19 cellular contexts compared by ENCODE assay signal in the genomic region with DNA sequence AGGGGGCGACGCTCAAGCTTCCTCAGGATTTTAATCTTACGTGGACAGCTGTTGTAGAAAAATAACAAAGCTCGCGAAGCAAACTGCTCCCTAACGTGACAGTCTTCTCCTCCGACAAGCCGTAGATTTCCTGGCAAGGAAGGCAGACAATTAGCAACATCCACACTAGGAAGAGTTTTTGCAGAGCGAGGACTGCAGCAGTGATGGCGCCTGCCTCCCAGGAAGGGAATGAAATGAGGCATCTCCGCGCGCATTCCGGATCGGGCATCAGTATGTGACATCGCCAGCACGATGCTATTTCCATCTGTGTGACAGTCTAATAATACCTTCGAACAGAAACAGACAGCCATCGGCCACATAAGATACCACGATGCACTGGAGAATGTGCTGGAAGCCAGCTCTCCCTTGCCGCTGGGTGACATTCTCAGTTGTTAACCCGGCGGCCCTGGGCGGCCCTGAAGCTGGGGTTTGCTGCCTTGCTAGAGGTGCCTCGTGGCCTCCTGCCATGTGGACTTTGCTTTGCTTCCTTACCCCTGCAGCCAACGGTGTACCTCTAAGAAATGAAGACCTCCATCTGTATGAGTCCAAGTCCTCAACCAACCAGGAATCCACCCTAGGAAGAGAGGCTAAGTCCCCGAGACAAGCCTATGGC.
A peak's percentile ranks its signal among the peaks of the same experiment; 100 is the strongest.
DNase-seq lines count a peak whose midpoint lies in the region; ATAC-seq, FAIRE-seq and TF ChIP-seq lines count a peak whose summit lies in the region.
"Had no signal": no experiment of that assay in that cellular context is flagged by ENCODE, and none has a peak within 500 bp of the region (broad histone marks: within the 10 kb centered on the region; RNA-seq: fewer than 3 reads in every experiment).

No MANE protein-coding gene starts in this region.

- H4K5ac ChIP-seq in IMR-90 (ENCODE audit: low read depth, low read length) (no peak overlapping the region), H9 (ENCODE audit: insufficient read length, low read depth, low read length) (no peak overlapping the region)

- H4K20me1 ChIP-seq in BLaER1 (0 out of 2 replicates have a peak, but pooled peaks cover 14% of the 10 kb centered on the region), IMR-90 (ENCODE audit: insufficient read depth, low read length) (no peaks in the 10 kb centered on the region), K562 (replicated peaks; ENCODE audit: control insufficient read depth, insufficient read depth, low read length) (no peaks in the 10 kb centered on the region), neural cell (ENCODE audit: insufficient read depth) (no peaks in the 10 kb centered on the region), H9 (ENCODE audit: control insufficient read depth, insufficient read depth, insufficient read length) (no peaks in the 10 kb centered on the region)

- H3K79me1 ChIP-seq in IMR-90 (ENCODE audit: low read depth in 1 of 2, low read length in 2 of 2) (no peaks in the 10 kb centered on the region), H9 (ENCODE audit: insufficient read depth, low read depth, low read length, poor library complexity, severe bottlenecking) (no peaks in the 10 kb centered on the region)

- H2AFZ ChIP-seq in IMR-90 (replicated peaks; ENCODE audit: low read length, poor library complexity) (peak overlapping the region; percentile 49), K562 (ENCODE audit: low read depth, low read length) (peak overlapping the region; percentile 32; the same call in 1 of the 2 replicates), neural cell (ENCODE audit: low read depth, low read length) (no peak overlapping the region), H9 (ENCODE audit: low read length) (no peak overlapping the region)
- H2AFZ ChIP-seq: GM23248 had no signal

- H3K27me3 Mint-ChIP-seq in H9 (ENCODE audit: low read depth), result peaks cover 17% of the 10 kb centered on the region

- TF ChIP-seq POLR2A in IMR-90 (IDR thresholded peaks at IDR 0.05; ENCODE audit: low read depth, low read length) (no peak), K562 (conservative IDR thresholded peaks at IDR 0.05) (no peak)

- BruUV-seq in IMR-90 (replicated peaks; lab: Mats Ljungman, UMichigan) (no TSS peak), K562 (replicated peaks; lab: Mats Ljungman, UMichigan) (no TSS peak)

- H4K8ac ChIP-seq in IMR-90 (ENCODE audit: low read depth in 2 of 2, low read length in 2 of 2), result no peak overlapping the region
- H4K8ac ChIP-seq in H9 (replicated peaks; ENCODE audit: insufficient read length, low read depth, low read length), result no peak overlapping the region

- H3K36me3 ChIP-seq in BLaER1, result no peaks in the 10 kb centered on the region
- no peaks in the 10 kb centered on the region for H3K36me3 ChIP-seq in IMR-90 (ENCODE audit: control insufficient read depth, insufficient read depth, low read length)
- no peaks in the 10 kb centered on the region for H3K36me3 ChIP-seq in K562 (ENCODE audit: control insufficient read depth, insufficient read depth, low read length)
- H3K36me3 ChIP-seq in neural cell (ENCODE audit: insufficient read depth, low read length), result no peaks in the 10 kb centered on the region

- peaks cover 38% of the 10 kb centered on the region for H3K4me1 ChIP-seq in BLaER1
- peaks cover 2% of the 10 kb centered on the region for H3K4me1 ChIP-seq in IMR-90 (ENCODE audit: control insufficient read depth, insufficient read depth, low read length)
- H3K4me1 ChIP-seq in K562 (replicated peaks in 1 of 2; ENCODE audit: control insufficient read depth in 2 of 2, insufficient read depth in 2 of 2, low read length in 2 of 2), result no peaks in the 10 kb centered on the region; a peak in 2 of 5 replicates
- no peaks in the 10 kb centered on the region for H3K4me1 ChIP-seq in H9 (ENCODE audit: insufficient read depth, low read length)
- H3K4me1 ChIP-seq: Caco-2 had no signal

- H3K4me1 Mint-ChIP-seq in H9, result peaks cover 0 to 2% of the 10 kb centered on the region in 2 experiments; a peak in 2 of 4 replicates

- H4K91ac ChIP-seq in IMR-90 (ENCODE audit: insufficient read depth, low read depth, low read length), result no peak overlapping the region
- H4K91ac ChIP-seq in H9 (ENCODE audit: insufficient read length, low read depth, low read length), result no peak overlapping the region

- no peak overlapping the region for H2BK120ac ChIP-seq in IMR-90 (ENCODE audit: low read depth, low read length)
- no peak overlapping the region for H2BK120ac ChIP-seq in H9 (ENCODE audit: low read depth, low read length, poor library complexity, severe bottlenecking)

- dilution Hi-C loops in IMR-90 (cut with HindIII; ENCODE audit: low sequenced_read_pairs, unreplicated experiment), result no loop called here

- H3K4ac ChIP-seq in IMR-90 (ENCODE audit: low read depth, low read length), result no peak overlapping the region
- no peak overlapping the region for H3K4ac ChIP-seq in H9 (ENCODE audit: low read depth, low read length)

- no peaks in the 10 kb centered on the region for H3K9me3 ChIP-seq in BLaER1
- H3K9me3 ChIP-seq in IMR-90 (ENCODE audit: control insufficient read depth, insufficient read depth, low read length), result no peaks in the 10 kb centered on the region
- H3K9me3 ChIP-seq in K562 (replicated peaks; ENCODE audit: control insufficient read depth, insufficient read depth, low read depth, low read length), result no peaks in the 10 kb centered on the region
- H3K9me3 ChIP-seq in neural cell (ENCODE audit: low read length), result no peaks in the 10 kb centered on the region
- H3K9me3 ChIP-seq in H9 (ENCODE audit: control insufficient read depth, low read depth, low read length), result no peaks in the 10 kb centered on the region
- H3K9me3 ChIP-seq: Caco-2 had no signal

- H3K23ac ChIP-seq in IMR-90 (ENCODE audit: low read depth, low read length) (no peak overlapping the region), H9 (ENCODE audit: insufficient read length, low read depth, low read length) (no peak overlapping the region)

- H2BK15ac ChIP-seq in IMR-90 (ENCODE audit: low read depth, low read length) (no peak overlapping the region), H9 (ENCODE audit: low read depth, low read length) (no peak overlapping the region)

- H2BK5ac ChIP-seq in IMR-90 (ENCODE audit: low read depth, low read length, poor library complexity, severe bottlenecking), result no peak overlapping the region
- H2BK5ac ChIP-seq in H9 (ENCODE audit: insufficient read length, low read length), result no peak overlapping the region

- H3F3A ChIP-seq in neural cell (ENCODE audit: insufficient read depth, low read length, poor library complexity, severe bottlenecking), result no peaks in the 10 kb centered on the region

- no peak overlapping the region for H3K27ac ChIP-seq in BLaER1
- no peak overlapping the region for H3K27ac ChIP-seq in IMR-90 (ENCODE audit: insufficient read depth, low read length)
- no peak overlapping the region for H3K27ac ChIP-seq in K562 (ENCODE audit: extremely low read depth, low read depth, low read length)
- peak overlapping the region; percentile 66 for H3K27ac ChIP-seq in neural cell (ENCODE audit: low read length)
- no peak overlapping the region for H3K27ac ChIP-seq in H9 (ENCODE audit: insufficient read length, low read depth, low read length)
- H3K27ac ChIP-seq: C4-2B, GM23248 had no signal

- CTCF ChIA-PET in IMR-90 (lab: Yijun Ruan, JAX), result interaction anchor here (0.6 kb wide), 1 partner anchor 354 kb away, joined by 3 read pairs; no protein-coding TSS in a partner anchor
- CTCF ChIA-PET in K562 (lab: Yijun Ruan, JAX; ENCODE audit: low intra/inter-chr PET ratio), result no interaction called here

- H2AK5ac ChIP-seq in IMR-90 (ENCODE audit: low read depth, low read length), result no peak overlapping the region
- no peak overlapping the region for H2AK5ac ChIP-seq in H9 (ENCODE audit: insufficient read length, low read length)

- DNase-seq in IMR-90, result no peak
- DNase-seq in K562 (ENCODE audit: extremely low read depth in 1 of 4, low spot score in 3 of 4), result no peak
- DNase-seq in H9, result no peak
- DNase-seq in NCI-H2196 treated with DMSO at 0.1 percent for 48 hours (lab: John Stamatoyannopoulos, UW; ENCODE audit: unreplicated experiment), result no peak
- DNase-seq in AG20443 (ENCODE audit: low spot score), result no peak
- DNase-seq: 8988T; Caco-2; CD4-positive, alpha-beta T cell; GM23248; HCEC 1CT had no signal

- no peak for TF ChIP-seq CTCF in IMR-90 (conservative IDR thresholded peaks at IDR 0.05; ENCODE audit: low read depth, low read length)
- no peak for TF ChIP-seq CTCF in K562 (IDR thresholded peaks at IDR 0.05 in 2 of 3, conservative IDR thresholded peaks at IDR 0.05 in 1 of 3; ENCODE audit: insufficient read depth in 2 of 3, low read depth in 1 of 3, low read length in 3 of 3)
- no peak for TF ChIP-seq CTCF in neural cell (IDR thresholded peaks at IDR 0.05; ENCODE audit: poor library complexity, severe bottlenecking)
- TF ChIP-seq CTCF in H9 (conservative IDR thresholded peaks at IDR 0.05), result no peak

- peaks cover 6% of the 10 kb centered on the region; the same call in 1 of the 2 replicates for H3K9me1 ChIP-seq in IMR-90 (ENCODE audit: insufficient read depth, low read length)
- H3K9me1 ChIP-seq in K562 (ENCODE audit: control insufficient read depth, insufficient read depth, low read length), result no peaks in the 10 kb centered on the region

- peaks cover 0 to 2% of the 10 kb centered on the region in 2 experiments; a peak in 1 of 5 replicates for H3K9me3 Mint-ChIP-seq in H9
- H3K9me3 Mint-ChIP-seq: CD4-positive, alpha-beta T cell had no signal

- H3K9me2 ChIP-seq in neural cell (ENCODE audit: insufficient read depth, low read length), result no peaks in the 10 kb centered on the region

- no peak overlapping the region for H2AK9ac ChIP-seq in IMR-90 (replicated peaks; ENCODE audit: low read depth, low read length, poor library complexity)

- no peak overlapping the region for H3K56ac ChIP-seq in IMR-90 (ENCODE audit: extremely low read depth, insufficient read depth, low read length)
- H3K56ac ChIP-seq in H9 (ENCODE audit: insufficient read length, low read depth, low read length), result no peak overlapping the region

- no peaks in the 10 kb centered on the region; a peak in 1 of 7 replicates for H3K36me3 Mint-ChIP-seq in H9 (ENCODE audit: insufficient read depth in 1 of 3, low read depth in 3 of 3)

- H3K27me3 ChIP-seq in BLaER1, result no peaks in the 10 kb centered on the region
- peaks cover 4% of the 10 kb centered on the region for H3K27me3 ChIP-seq in IMR-90 (ENCODE audit: control insufficient read depth, insufficient read depth, low read length)
- peaks cover 7 to 44% of the 10 kb centered on the region in 2 experiments for H3K27me3 ChIP-seq in K562 (ENCODE audit: control insufficient read depth in 2 of 2, insufficient read depth in 2 of 2, low read length in 2 of 2)
- no peaks in the 10 kb centered on the region for H3K27me3 ChIP-seq in neural cell (ENCODE audit: insufficient read depth, low read depth, low read length)
- H3K27me3 ChIP-seq in H9 (ENCODE audit: insufficient read depth, low read length), result no peaks in the 10 kb centered on the region

- H2BK12ac ChIP-seq in H9 (ENCODE audit: insufficient read length, low read depth, low read length), result no peak overlapping the region

- in situ Hi-C loops in IMR-90 (cut with MboI; ENCODE audit: low sequenced_read_pairs) (no loop called here), K562 (cut with MboI) (no loop called here)

- no peak overlapping the region for H2BK20ac ChIP-seq in IMR-90 (ENCODE audit: low read depth, low read length)
- no peak overlapping the region for H2BK20ac ChIP-seq in H9 (ENCODE audit: low read depth, low read length, poor library complexity, severe bottlenecking)

- TF ChIP-seq RAD21 in IMR-90 (IDR thresholded peaks at IDR 0.05; ENCODE audit: low read length) (no peak), K562 (CRISPR knock-in tag; conservative IDR thresholded peaks at IDR 0.05 in 1 of 2, IDR thresholded peaks at IDR 0.05 in 1 of 2) (no peak), neural cell (conservative IDR thresholded peaks at IDR 0.05) (no peak)

- ATAC-seq in IMR-90 (ENCODE audit: low read depth), result no peak
- no peak for ATAC-seq in K562
- ATAC-seq in HG03175 (IDR thresholded peaks at IDR 0.05; ENCODE audit: unreplicated experiment), result no peak

- H3K4me3 ChIP-seq in BLaER1, result peak overlapping the region; percentile 56
- no peak overlapping the region for H3K4me3 ChIP-seq in IMR-90 (ENCODE audit: insufficient read depth, low read depth, low read length)
- no peak overlapping the region for H3K4me3 ChIP-seq in K562
- H3K4me3 ChIP-seq in neural cell (ENCODE audit: low read length), result peak overlapping the region; percentile 19
- H3K4me3 ChIP-seq: GM23248 had no signal

- H3K14ac ChIP-seq in IMR-90 (replicated peaks; ENCODE audit: low read depth, low read length) (no peak overlapping the region), H9 (ENCODE audit: insufficient read depth, low read length) (no peak overlapping the region)

- no peak overlapping the region for H3T11ph ChIP-seq in H9 (ENCODE audit: low read length)

- no peaks in the 10 kb centered on the region for H3K79me2 ChIP-seq in K562 (ENCODE audit: control insufficient read depth, insufficient read depth, low read length)
- no peaks in the 10 kb centered on the region for H3K79me2 ChIP-seq in neural cell (replicated peaks; ENCODE audit: insufficient read depth, low read length)
- H3K79me2 ChIP-seq in H9 (ENCODE audit: insufficient read depth, low read length), result no peaks in the 10 kb centered on the region

- TF ChIP-seq EP300 in K562 (IDR thresholded peaks at IDR 0.05; ENCODE audit: low read length) (no peak), neural cell (conservative IDR thresholded peaks at IDR 0.05; ENCODE audit: poor library complexity, severe bottlenecking) (peak; percentile 35)

- no peaks in the 10 kb centered on the region for H3K23me2 ChIP-seq in H9 (ENCODE audit: insufficient read length, low read depth, low read length, poor library complexity, severe bottlenecking)

- POLR2A ChIA-PET in IMR-90 (lab: Charles Lee; ENCODE audit: unreplicated experiment), result no interaction called here
- POLR2A ChIA-PET in K562 (lab: Yijun Ruan, JAX), result interaction anchor here (1.2 to 1.7 kb wide), 2 partner anchors 15 to 20 kb away, joined by 3 to 8 read pairs; no protein-coding TSS in a partner anchor

- H3K18ac ChIP-seq in IMR-90 (ENCODE audit: low read depth, low read length), result no peak overlapping the region
- no peak overlapping the region for H3K18ac ChIP-seq in H9 (ENCODE audit: insufficient read length, low read depth, low read length)

- no peak for FAIRE-seq in K562 (lab: Jason Lieb, UNC)
- FAIRE-seq: D721Med, G401.6, GM12891, GM19239 had no signal

- H3K9ac ChIP-seq in BLaER1 (peak overlapping the region; percentile 47; the same call in 1 of the 2 replicates), IMR-90 (ENCODE audit: low read depth, low read length) (no peak overlapping the region), K562 (ENCODE audit: insufficient read depth in 1 of 2, low read depth in 2 of 2, low read length in 2 of 2) (no peak overlapping the region), neural cell (ENCODE audit: low read length) (peak overlapping the region; percentile 20), H9 (ENCODE audit: extremely low read depth, insufficient read length, low read length) (no peak overlapping the region)
- H3K9ac ChIP-seq: GM23248 had no signal

- H3K4me3 Mint-ChIP-seq in H9, result no peak overlapping the region
- H3K4me3 Mint-ChIP-seq: B cell; CD4-positive, alpha-beta T cell had no signal

- intact Hi-C loops in IMR-90 (cut with micrococcal nuclease) (no loop called here), K562 (cut with micrococcal nuclease) (no loop called here)

- H3K27ac Mint-ChIP-seq in H9, result peak overlapping the region in 1 of 3 experiments; percentile 70; a peak in 1 of 7 replicates
- H3K27ac Mint-ChIP-seq: B cell; CD4-positive, alpha-beta T cell had no signal

- 76% methylated on average over 14 of the region's 27 CpGs; no CpG with 5 or more reads in 1 of the 2 experiments for WGBS in IMR-90 (ENCODE audit: extremely low coverage in 2 of 2, insufficient read length in 1 of 2), 2 experiments
- WGBS in K562 (ENCODE audit: insufficient coverage, low coverage, missing lambda C conversion rate), result 43% methylated on average over 24 of the region's 27 CpGs
- WGBS in H9 (ENCODE audit: extremely low coverage, insufficient read length, low lambda C conversion rate), result no CpG with 5 or more reads among the region's 27 CpGs

- H3K4me2 ChIP-seq in BLaER1, result peak overlapping the region; percentile 96
- no peak overlapping the region for H3K4me2 ChIP-seq in IMR-90 (ENCODE audit: low read depth, low read length)
- no peak overlapping the region for H3K4me2 ChIP-seq in K562 (ENCODE audit: insufficient read depth, low read length)
- no peak overlapping the region for H3K4me2 ChIP-seq in neural cell (ENCODE audit: low read length)
- no peak overlapping the region for H3K4me2 ChIP-seq in H9 (ENCODE audit: insufficient read depth, insufficient read length, low read length)

Comparison
In these comparisons a context has a peak if more than half of its experiments do, and no peak if none do; other contexts are left out.
1. H3K4me3 ChIP-seq: peak in BLaER1 (single experiment) and neural cell (single experiment); none in IMR-90 (single experiment) and K562 (single experiment).
2. H3K9ac ChIP-seq: peak in BLaER1 (single experiment) and neural cell (single experiment); none in IMR-90 (single experiment), K562 (0 of 2) and H9 (single experiment).
3. H2AFZ ChIP-seq: peak in IMR-90 (single experiment) and K562 (single experiment); none in neural cell (single experiment) and H9 (single experiment).